In genomic region chr6:27836080-27836782, GRCh38 we compare ENCODE assay signal across 8 cellular contexts.
DNase-seq lines count a peak whose midpoint lies in the region; ATAC-seq and TF ChIP-seq lines count a peak whose summit lies in the region.

No MANE protein-coding gene starts in this region.

- H3K9me3 ChIP-seq in AG04450 (ENCODE audit: control insufficient read depth, insufficient read depth, low read length) (no peaks in the 10 kb centered on the region; the same call in 1 of the 2 replicates), IMR-90 (ENCODE audit: control insufficient read depth, insufficient read depth, low read length) (no peaks in the 10 kb centered on the region), mononuclear cell (ENCODE audit: low read depth, low read length) (no peaks in the 10 kb centered on the region)

- intact Hi-C loops in IMR-90 (cut with micrococcal nuclease), result loop anchor here (2.0 to 10.0 kb wide), 2 partner anchors 59 to 1811 kb away; a partner anchor contains a TSS

- no peaks in the 10 kb centered on the region for H3K4me1 ChIP-seq in IMR-90 (ENCODE audit: control insufficient read depth, insufficient read depth, low read length)
- H3K4me1 ChIP-seq in mononuclear cell (ENCODE audit: insufficient read depth, low read length), result peaks cover 33% of the 10 kb centered on the region

- TF ChIP-seq CTCF in AG04450 (IDR thresholded peaks at IDR 0.05; ENCODE audit: low read depth, low read length), result no peak
- no peak for TF ChIP-seq CTCF in IMR-90 (conservative IDR thresholded peaks at IDR 0.05; ENCODE audit: low read depth, low read length)
- no peak for TF ChIP-seq CTCF in brain microvascular endothelial cell (IDR thresholded peaks at IDR 0.05; ENCODE audit: low read depth, low read length, missing control alignments)

- CTCF ChIA-PET in AG04450 (lab: Charles Lee), result interaction anchor here (0.9 to 5.8 kb wide), 4 partner anchors 17 to 60 kb away, joined by 3 to 45 read pairs (median 4); a partner anchor contains a TSS
- CTCF ChIA-PET in IMR-90 (lab: Yijun Ruan, JAX), result interaction anchor here (0.7 to 1.2 kb wide), 3 partner anchors 36 to 59 kb away, joined by 3 read pairs; a partner anchor contains a TSS

- H3K4me2 ChIP-seq in IMR-90 (ENCODE audit: low read depth, low read length), result peak overlapping the region; percentile 92

- ATAC-seq in IMR-90 (ENCODE audit: low read depth) (no peak), HG03342 (IDR thresholded peaks at IDR 0.05; ENCODE audit: unreplicated experiment) (no peak), HG03196 (IDR thresholded peaks at IDR 0.05; ENCODE audit: unreplicated experiment) (no peak), GM19395 (IDR thresholded peaks at IDR 0.05; ENCODE audit: unreplicated experiment) (no peak)

- H3K36me3 ChIP-seq in IMR-90 (ENCODE audit: control insufficient read depth, insufficient read depth, low read length) (no peaks in the 10 kb centered on the region), brain microvascular endothelial cell (replicated peaks) (no peaks in the 10 kb centered on the region)

- peak overlapping the region; percentile 100 for H3K27ac ChIP-seq in AG04450 (ENCODE audit: low read depth, low read length)
- H3K27ac ChIP-seq in IMR-90 (ENCODE audit: insufficient read depth, low read length), result peak overlapping the region; percentile 88; the same call in 1 of the 2 replicates
- H3K27ac ChIP-seq in brain microvascular endothelial cell, result peak overlapping the region; percentile 96

- BruUV-seq in IMR-90 (replicated peaks; lab: Mats Ljungman, UMichigan), result no TSS peak

- H4K91ac ChIP-seq in IMR-90 (ENCODE audit: insufficient read depth, low read depth, low read length), result peak overlapping the region; percentile 74; the same call in 1 of the 2 replicates

- in situ Hi-C loops in IMR-90 (cut with MboI; ENCODE audit: low sequenced_read_pairs), result loop anchor here (25.0 kb wide), 1 partner anchor 1624 kb away; a partner anchor contains a TSS
- in situ Hi-C loops in brain microvascular endothelial cell (cut with HindIII; ENCODE audit: low pct_ligation_motif_present, low sequenced_read_pairs), result no loop called here

- H3K14ac ChIP-seq in IMR-90 (replicated peaks; ENCODE audit: low read depth, low read length), result peak overlapping the region; percentile 53; the same call in 1 of the 2 replicates

- no peak for TF ChIP-seq RAD21 in IMR-90 (IDR thresholded peaks at IDR 0.05; ENCODE audit: low read length)

- H3K27me3 ChIP-seq in AG04450 (ENCODE audit: control insufficient read depth, insufficient read depth, low read length) (no peaks in the 10 kb centered on the region), IMR-90 (ENCODE audit: control insufficient read depth, insufficient read depth, low read length) (no peaks in the 10 kb centered on the region), brain microvascular endothelial cell (replicated peaks) (no peaks in the 10 kb centered on the region), mononuclear cell (ENCODE audit: insufficient read depth, low read length) (no peaks in the 10 kb centered on the region)

- H3K23ac ChIP-seq in IMR-90 (ENCODE audit: low read depth, low read length), result peak overlapping the region; percentile 95

- H2BK5ac ChIP-seq in IMR-90 (ENCODE audit: low read depth, low read length, poor library complexity, severe bottlenecking), result peak overlapping the region; percentile 96

- H4K20me1 ChIP-seq in IMR-90 (ENCODE audit: insufficient read depth, low read length), result no peaks in the 10 kb centered on the region

- no peak overlapping the region for H2AFZ ChIP-seq in IMR-90 (replicated peaks; ENCODE audit: low read length, poor library complexity)

- peak overlapping the region; percentile 82; the same call in 1 of the 2 replicates for H3K4ac ChIP-seq in IMR-90 (ENCODE audit: low read depth, low read length)

- no peak overlapping the region for H2BK20ac ChIP-seq in IMR-90 (ENCODE audit: low read depth, low read length)

- peak overlapping the region; percentile 57; the same call in 1 of the 2 replicates for H3K18ac ChIP-seq in IMR-90 (ENCODE audit: low read depth, low read length)

- no peaks in the 10 kb centered on the region for H3K9me1 ChIP-seq in IMR-90 (ENCODE audit: insufficient read depth, low read length)

- H4K8ac ChIP-seq in IMR-90 (ENCODE audit: low read depth in 2 of 2, low read length in 2 of 2), result peak overlapping the region; percentile 58 to 90; a peak in 1 of 4 replicates

- H2BK15ac ChIP-seq in IMR-90 (ENCODE audit: low read depth, low read length), result no peak overlapping the region

- dilution Hi-C loops in IMR-90 (cut with HindIII; ENCODE audit: low sequenced_read_pairs, unreplicated experiment), result no loop called here

- H3K4me3 ChIP-seq in AG04450 (ENCODE audit: low read depth, low read length) (peak overlapping the region; percentile 83), IMR-90 (ENCODE audit: insufficient read depth, low read depth, low read length) (peak overlapping the region; percentile 60), brain microvascular endothelial cell (ENCODE audit: low read depth, low read length) (peak overlapping the region; percentile 61), mononuclear cell (ENCODE audit: low read length) (peak overlapping the region; percentile 71)

- DNase-seq in AG04450 (ENCODE audit: low read depth, low spot score) (no peak), IMR-90 (no peak), brain microvascular endothelial cell (no peak), T-helper 9 cell (no peak)

- WGBS in IMR-90 (ENCODE audit: extremely low coverage in 2 of 2, insufficient read length in 1 of 2), 2 experiments, result 100% methylated on average over 1 of the region's 3 CpGs; no CpG with 5 or more reads in 1 of the 2 experiments

- no peak overlapping the region for H2AK9ac ChIP-seq in IMR-90 (replicated peaks; ENCODE audit: low read depth, low read length, poor library complexity)

- H3K79me1 ChIP-seq in IMR-90 (ENCODE audit: low read depth in 1 of 2, low read length in 2 of 2), result peaks cover 0 to 22% of the 10 kb centered on the region in 2 experiments; a peak in 2 of 4 replicates

- H3K9ac ChIP-seq in IMR-90 (ENCODE audit: low read depth, low read length), result peak overlapping the region; percentile 99

- TF ChIP-seq POLR2A in IMR-90 (IDR thresholded peaks at IDR 0.05; ENCODE audit: low read depth, low read length), result no peak

- POLR2A ChIA-PET in AG04450 (lab: Yijun Ruan, JAX) (interaction anchor here (1.0 to 5.8 kb wide), 9 partner anchors 12 to 1810 kb away, joined by 4 to 289 read pairs (median 40); a partner anchor contains a TSS), IMR-90 (lab: Charles Lee; ENCODE audit: unreplicated experiment) (interaction anchor here (1.1 to 4.4 kb wide), 5 partner anchors 13 to 57 kb away, joined by 5 to 61 read pairs (median 19); a partner anchor contains a TSS)

- peak overlapping the region; percentile 46; the same call in 1 of the 2 replicates for H2BK120ac ChIP-seq in IMR-90 (ENCODE audit: low read depth, low read length)

- H2AK5ac ChIP-seq in IMR-90 (ENCODE audit: low read depth, low read length), result no peak overlapping the region

- peak overlapping the region; percentile 74; the same call in 1 of the 2 replicates for H4K5ac ChIP-seq in IMR-90 (ENCODE audit: low read depth, low read length)

- H3K56ac ChIP-seq in IMR-90 (ENCODE audit: extremely low read depth, insufficient read depth, low read length), result peak overlapping the region; percentile 99; the same call in 1 of the 2 replicates

TF ChIP-seq in IMR-90, 13 proteins besides CTCF, POLR2A, EP300 and RAD21:
- no peak for TF ChIP-seq SMC3 (IDR thresholded peaks at IDR 0.05; ENCODE audit: low read depth, low read length)
- TF ChIP-seq BHLHE40 (IDR thresholded peaks at IDR 0.05; ENCODE audit: low read depth, low read length), result no peak
- no peak for TF ChIP-seq MAFK (IDR thresholded peaks at IDR 0.05; ENCODE audit: low read depth, low read length)
- TF ChIP-seq FOS (IDR thresholded peaks at IDR 0.05; ENCODE audit: low read depth, low read length), result no peak
- no peak for TF ChIP-seq MAZ (IDR thresholded peaks at IDR 0.05; ENCODE audit: borderline replicate concordance, low read depth, low read length)
- no peak for TF ChIP-seq MXI1 (IDR thresholded peaks at IDR 0.05; ENCODE audit: borderline replicate concordance, low read depth, low read length)
- TF ChIP-seq, protein P1, sequence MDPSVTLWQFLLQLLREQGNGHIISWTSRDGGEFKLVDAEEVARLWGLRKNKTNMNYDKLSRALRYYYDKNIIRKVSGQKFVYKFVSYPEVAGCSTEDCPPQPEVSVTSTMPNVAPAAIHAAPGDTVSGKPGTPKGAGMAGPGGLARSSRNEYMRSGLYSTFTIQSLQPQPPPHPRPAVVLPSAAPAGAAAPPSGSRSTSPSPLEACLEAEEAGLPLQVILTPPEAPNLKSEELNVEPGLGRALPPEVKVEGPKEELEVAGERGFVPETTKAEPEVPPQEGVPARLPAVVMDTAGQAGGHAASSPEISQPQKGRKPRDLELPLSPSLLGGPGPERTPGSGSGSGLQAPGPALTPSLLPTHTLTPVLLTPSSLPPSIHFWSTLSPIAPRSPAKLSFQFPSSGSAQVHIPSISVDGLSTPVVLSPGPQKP (IDR thresholded peaks at IDR 0.05; ENCODE audit: borderline replicate concordance, low read depth, low read length), result no peak
- no peak for TF ChIP-seq RFX5 (IDR thresholded peaks at IDR 0.05; ENCODE audit: low read depth, low read length)
